In genomic region chr1:50976890-50977574, GRCh38 we compare ENCODE assay signal across 8 cellular contexts. TPM values are rescaled to one million over a fixed set of nuclear protein-coding genes. Genes with fewer than 3 reads are reported as not detected.
DNase-seq lines count a peak whose midpoint lies in the region; ATAC-seq and TF ChIP-seq lines count a peak whose summit lies in the region.

No MANE protein-coding gene starts in this region.

- H3K27me3 ChIP-seq in foreskin keratinocyte (peaks cover 58% of the 10 kb centered on the region), neutrophil (peaks cover 62% of the 10 kb centered on the region)

- no peak for TF ChIP-seq CTCF in CD14-positive monocyte (IDR thresholded peaks at IDR 0.05)
- TF ChIP-seq CTCF in foreskin keratinocyte (conservative IDR thresholded peaks at IDR 0.05) = no peak
- no peak for TF ChIP-seq CTCF in neutrophil (IDR thresholded peaks at IDR 0.05)

- ATAC-seq in GM18867 (IDR thresholded peaks at IDR 0.05; ENCODE audit: unreplicated experiment) = peak; percentile 50
- peak; percentile 41 for ATAC-seq in HG03025 (IDR thresholded peaks at IDR 0.05; ENCODE audit: low FRiP score, unreplicated experiment)
- peak; percentile 48 for ATAC-seq in foreskin keratinocyte

- H3K9me3 ChIP-seq in neutrophil = no peaks in the 10 kb centered on the region

- H3K27ac ChIP-seq in foreskin keratinocyte (no peak overlapping the region), neutrophil (peak overlapping the region; percentile 48)

- peaks cover 25% of the 10 kb centered on the region for H3K4me1 Mint-ChIP-seq in CD14-positive monocyte
- H3K4me1 Mint-ChIP-seq in activated T-cell treated with anti-CD3 and anti-CD28 coated beads, Interleukin-2, amount 50 U/mL, for 24 hours (ENCODE audit: low read depth) = peaks cover 23% of the 10 kb centered on the region

- peaks cover 22 to 23% of the 10 kb centered on the region in 2 donors for H3K36me3 Mint-ChIP-seq in CD14-positive monocyte
- H3K36me3 Mint-ChIP-seq in activated T-cell treated with anti-CD3 and anti-CD28 coated beads, Interleukin-2, amount 50 U/mL, for 24 hours (ENCODE audit: low read depth) = peaks cover 2% of the 10 kb centered on the region

- peak overlapping the region; percentile 92 to 95 for H3K4me3 Mint-ChIP-seq in CD14-positive monocyte
- peak overlapping the region; percentile 78 for H3K4me3 Mint-ChIP-seq in activated T-cell treated with anti-CD3 and anti-CD28 coated beads, Interleukin-2, amount 50 U/mL, for 24 hours

- peak overlapping the region in 3 of 7 donors; percentile 12 to 70 (median 58) for H3K27ac Mint-ChIP-seq in CD14-positive monocyte
- H3K27ac Mint-ChIP-seq in activated T-cell treated with anti-CD3 and anti-CD28 coated beads, Interleukin-2, amount 50 U/mL, for 24 hours = no peak overlapping the region

- H3K4me1 ChIP-seq in foreskin keratinocyte = no peaks in the 10 kb centered on the region
- H3K4me1 ChIP-seq in neutrophil (ENCODE audit: control insufficient read depth in 1 of 2, insufficient read depth in 1 of 2, low read depth in 1 of 2, low read length in 1 of 2) = peaks cover 25 to 28% of the 10 kb centered on the region in 2 experiments

- peak; percentile 54 for DNase-seq in CD14-positive monocyte (ENCODE audit: low spot score)
- peak; percentile 75 for DNase-seq in NCI-H2227 treated with DMSO at 0.1 percent for 48 hours (lab: John Stamatoyannopoulos, UW)
- DNase-seq in activated T-cell treated with anti-CD3 and anti-CD28 coated beads, Interleukin-2, amount 50 U/mL, for 24 hours = peak; percentile 49
- DNase-seq in foreskin keratinocyte = no peak
- DNase-seq in 8988T = no peak

- H3K36me3 ChIP-seq in neutrophil = no peaks in the 10 kb centered on the region

- intact Hi-C loops in CD14-positive monocyte (cut with micrococcal nuclease) = loop anchor here in 1 of 2 donors (10.0 kb wide), 1 partner anchor 188 kb away; no protein-coding TSS in a partner anchor

- peak overlapping the region; percentile 68 to 84 for H3K4me3 ChIP-seq in neutrophil (ENCODE audit: low read depth in 1 of 2, low read length in 1 of 2)

- peaks cover 39 to 51% (median 43%) of the 10 kb centered on the region in 3 donors for H3K27me3 Mint-ChIP-seq in CD14-positive monocyte (ENCODE audit: low read depth in 3 of 3)
- peaks cover 54% of the 10 kb centered on the region for H3K27me3 Mint-ChIP-seq in activated T-cell treated with anti-CD3 and anti-CD28 coated beads, Interleukin-2, amount 50 U/mL, for 24 hours

- peaks cover 0 to 5% (median 1%) of the 10 kb centered on the region in 7 donors for H3K9me3 Mint-ChIP-seq in CD14-positive monocyte
- H3K9me3 Mint-ChIP-seq in activated T-cell treated with anti-CD3 and anti-CD28 coated beads, Interleukin-2, amount 50 U/mL, for 24 hours = no peaks in the 10 kb centered on the region

RNA-seq across cellular contexts. Expression of gene CDKN2C, which starts 7.0 kb away (rescaled TPM):
- 1 to 10 TPM; 5.3 to 7.4 TPM for polyA plus RNA-seq in CD14-positive monocyte
- total RNA-seq in foreskin keratinocyte = 2.6 and 3.3 TPM in 2 replicates
- 2.5 and 3.2 TPM in 2 replicates for polyA plus RNA-seq in foreskin keratinocyte

RNA-seq across cellular contexts. Expression of gene FAF1, which starts 17.0 kb away (rescaled TPM):
- 10 to 100 TPM; 16.9 to 29.6 TPM for polyA plus RNA-seq in CD14-positive monocyte
- total RNA-seq in foreskin keratinocyte = 67.1 and 68.7 TPM in 2 replicates
- 45.4 and 53.3 TPM in 2 replicates for polyA plus RNA-seq in foreskin keratinocyte

Comparison
In these comparisons a context has a peak if more than half of its experiments do, and no peak if none do; other contexts are left out.
1. DNase-seq: peak in CD14-positive monocyte (single experiment), NCI-H2227 treated with DMSO at 0.1 percent for 48 hours (single experiment) and activated T-cell treated with anti-CD3 and anti-CD28 coated beads, Interleukin-2, amount 50 U/mL, for 24 hours (single experiment); none in foreskin keratinocyte (0 of 2) and 8988T (single experiment).
2. Peak in every context shown above with its lines, with median percentiles within 50 percentile points of each other: ATAC-seq.